8 cellular contexts compared by ENCODE assay signal in genomic region chr4:49108183-49108582, GRCh38.
DNase-seq lines count a peak whose midpoint lies in the region; ATAC-seq lines count a peak whose summit lies in the region.
"Not testable (repeated sequence)": the region's sequence is repeated elsewhere in the genome, so short reads cannot be mapped to it uniquely, and the experiment has no call there.

No MANE protein-coding gene starts in this region.

- H3K27me3 Mint-ChIP-seq in CD4-positive, CD25-positive, alpha-beta regulatory T cell; activated T-cell treated with anti-CD3 and anti-CD28 coated beads, Interleukin-2, amount 50 U/mL, for 72 hours (ENCODE audit: low read depth): not testable (repeated sequence)

- H3K9me3 Mint-ChIP-seq in CD4-positive, CD25-positive, alpha-beta regulatory T cell = peaks cover 9 to 90% (median 61%) of the 10 kb centered on the region in 7 donors
- H3K9me3 Mint-ChIP-seq in activated T-cell treated with anti-CD3 and anti-CD28 coated beads, Interleukin-2, amount 50 U/mL, for 72 hours = peaks cover 68 to 74% of the 10 kb centered on the region in 2 donors

- intact Hi-C loops in sciatic nerve (cut with DNase I) = not testable (repeated sequence)

- not testable (repeated sequence) for H3K4me3 Mint-ChIP-seq in CD4-positive, CD25-positive, alpha-beta regulatory T cell; activated T-cell treated with anti-CD3 and anti-CD28 coated beads, Interleukin-2, amount 50 U/mL, for 72 hours

- not testable (repeated sequence) for DNase-seq in CD4-positive, CD25-positive, alpha-beta regulatory T cell; activated T-cell treated with anti-CD3 and anti-CD28 coated beads, Interleukin-2, amount 50 U/mL, for 72 hours
- peak; percentile 49 for DNase-seq in sciatic nerve (ENCODE audit: low spot score)

- H3K9me3 ChIP-seq in CD4-positive, CD25-positive, alpha-beta regulatory T cell (ENCODE audit: control insufficient read depth in 2 of 2, low read length in 2 of 2) = peaks cover 50 to 61% of the 10 kb centered on the region in 2 experiments
- peaks cover 69% of the 10 kb centered on the region for H3K9me3 ChIP-seq in iPS-15b (ENCODE audit: control insufficient read depth, insufficient read depth, low read length)

- not testable (repeated sequence) for H3K27me3 ChIP-seq in CD4-positive, CD25-positive, alpha-beta regulatory T cell (ENCODE audit: control insufficient read depth, insufficient read depth, low read length); iPS-15b (ENCODE audit: control insufficient read depth, insufficient read depth, low read length)

- H3K4me1 ChIP-seq in CD4-positive, CD25-positive, alpha-beta regulatory T cell (ENCODE audit: control insufficient read depth, insufficient read depth, low read length, poor library complexity, severe bottlenecking); iPS-15b (ENCODE audit: control insufficient read depth, insufficient read depth, low read length): not testable (repeated sequence)

- not testable (repeated sequence) for H3K27ac ChIP-seq in CD4-positive, CD25-positive, alpha-beta regulatory T cell (ENCODE audit: insufficient read depth, low read length, poor library complexity, severe bottlenecking)

- H3K27ac Mint-ChIP-seq in CD4-positive, CD25-positive, alpha-beta regulatory T cell = peak overlapping the region in 1 of 3 donors; percentile 0
- not testable (repeated sequence) for H3K27ac Mint-ChIP-seq in activated T-cell treated with anti-CD3 and anti-CD28 coated beads, Interleukin-2, amount 50 U/mL, for 72 hours

- ATAC-seq in CD4-positive, CD25-positive, alpha-beta regulatory T cell (ENCODE audit: low read depth in 2 of 2) = peak; percentile 45 to 48
- ATAC-seq in GM19324 (IDR thresholded peaks at IDR 0.05; ENCODE audit: low FRiP score, unreplicated experiment) (peak; percentile 45), GM21737 (IDR thresholded peaks at IDR 0.05; ENCODE audit: unreplicated experiment) (peak; percentile 32), HG03025 (IDR thresholded peaks at IDR 0.05; ENCODE audit: low FRiP score, unreplicated experiment) (peak; percentile 40), HG03521 (IDR thresholded peaks at IDR 0.05; ENCODE audit: unreplicated experiment) (peak; percentile 28), sciatic nerve (peak; percentile 85)
- ATAC-seq in activated T-cell treated with anti-CD3 and anti-CD28 coated beads, Interleukin-2, amount 50 U/mL, for 72 hours (replicated peaks in 1 of 2) = peak; percentile 61 to 62

- not testable (repeated sequence) for H3K4me3 ChIP-seq in CD4-positive, CD25-positive, alpha-beta regulatory T cell (ENCODE audit: low read depth, low read length)
- peak overlapping the region; percentile 0 for H3K4me3 ChIP-seq in iPS-15b (ENCODE audit: low read depth, low read length)

- H3K9ac ChIP-seq in iPS-15b (ENCODE audit: low read depth, low read length) = not testable (repeated sequence)

- H3K4me1 Mint-ChIP-seq in CD4-positive, CD25-positive, alpha-beta regulatory T cell = peaks cover 0 to 58% (median 12%) of the 10 kb centered on the region in 4 donors
- H3K4me1 Mint-ChIP-seq in activated T-cell treated with anti-CD3 and anti-CD28 coated beads, Interleukin-2, amount 50 U/mL, for 72 hours (ENCODE audit: low read depth) = not testable (repeated sequence)

- not testable (repeated sequence) for H3K36me3 ChIP-seq in CD4-positive, CD25-positive, alpha-beta regulatory T cell (ENCODE audit: control insufficient read depth, insufficient read depth, low read length); iPS-15b (ENCODE audit: control insufficient read depth, insufficient read depth, low read length)

- peaks cover 51% of the 10 kb centered on the region for H3K36me3 Mint-ChIP-seq in CD4-positive, CD25-positive, alpha-beta regulatory T cell
- H3K36me3 Mint-ChIP-seq in activated T-cell treated with anti-CD3 and anti-CD28 coated beads, Interleukin-2, amount 50 U/mL, for 72 hours (ENCODE audit: insufficient read depth in 2 of 2) = peaks cover 87 to 91% of the 10 kb centered on the region in 2 donors

Comparison
In these comparisons a context has a peak if more than half of its experiments do, and no peak if none do; other contexts are left out.
1. ATAC-seq: peak in every context shown above with its lines; median percentile 85 in sciatic nerve; 62 in activated T-cell treated with anti-CD3 and anti-CD28 coated beads, Interleukin-2, amount 50 U/mL, for 72 hours; 46 in CD4-positive, CD25-positive, alpha-beta regulatory T cell; 45 in GM19324; 40 in HG03025; 32 in GM21737; 28 in HG03521.